ENCODE assay signal across 9 cellular contexts in the genomic region with DNA sequence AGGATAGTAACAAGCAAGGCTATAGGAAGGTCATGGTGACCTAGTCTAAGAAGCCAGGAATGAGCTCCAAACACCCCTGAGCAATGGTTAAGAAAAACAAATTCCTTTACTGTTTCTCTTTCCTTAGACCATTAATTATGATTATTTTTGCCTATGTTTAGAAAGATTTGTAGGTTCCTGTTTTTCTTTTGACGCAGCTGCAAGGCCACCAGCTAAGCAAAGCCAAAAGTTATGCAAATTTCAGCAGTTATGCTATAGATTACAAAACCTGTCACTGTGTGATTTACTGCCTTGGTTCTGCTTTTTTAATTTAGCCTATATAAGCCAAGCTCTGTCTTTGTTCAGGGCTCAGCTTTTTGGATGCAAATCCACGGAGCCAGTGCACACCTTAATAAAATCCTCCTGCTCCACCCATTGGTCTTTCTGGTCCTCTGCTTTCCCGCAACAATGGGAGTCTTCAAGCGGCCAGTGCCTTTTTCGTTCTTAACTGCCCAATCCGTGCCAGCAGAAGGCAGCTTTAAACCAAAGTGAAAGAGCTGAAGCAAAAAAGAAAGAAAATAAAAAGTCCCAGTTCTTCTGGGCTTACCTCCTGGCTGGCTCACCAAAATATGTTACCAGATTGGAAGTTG. TPM values are rescaled to one million over a fixed set of nuclear protein-coding genes. Genes with fewer than 3 reads are reported as not detected.
DNase-seq lines count a peak whose midpoint lies in the region; ATAC-seq, FAIRE-seq and TF ChIP-seq lines count a peak whose summit lies in the region.
"Had no signal": no experiment of that assay in that cellular context is flagged by ENCODE, and none has a peak within 500 bp of the region (broad histone marks: within the 10 kb centered on the region; RNA-seq: fewer than 3 reads in every experiment).

No MANE protein-coding gene starts in this region.

- CTCF ChIA-PET in WTC11 (lab: Charles Lee): interaction anchor here (1.8 to 2.1 kb wide), 2 partner anchors 32 to 352 kb away, joined by 6 to 14 read pairs; no protein-coding TSS in a partner anchor

- peaks cover 16% of the 10 kb centered on the region for H3K4me1 ChIP-seq in keratinocyte (ENCODE audit: control insufficient read depth, extremely low read depth, insufficient read depth, low read length)
- peaks cover 9 to 33% of the 10 kb centered on the region in 2 donors for H3K4me1 ChIP-seq in thoracic aorta (ENCODE audit: control insufficient read depth in 1 of 2, low read depth in 2 of 2)

- H3K9me1 ChIP-seq in keratinocyte (ENCODE audit: control insufficient read depth, extremely low read depth, insufficient read depth, low read length): no peaks in the 10 kb centered on the region

- H3K27me3 ChIP-seq in keratinocyte (ENCODE audit: control insufficient read depth, extremely low read depth, insufficient read depth, low read length) (no peaks in the 10 kb centered on the region), thoracic aorta (replicated peaks; ENCODE audit: insufficient read depth) (no peaks in the 10 kb centered on the region)

- ATAC-seq in GM19468 (IDR thresholded peaks at IDR 0.05; ENCODE audit: extremely low read depth, unreplicated experiment) (peak; percentile 21), HG03521 (IDR thresholded peaks at IDR 0.05; ENCODE audit: unreplicated experiment) (peak; percentile 37), WTC11 (no peak), thoracic aorta (ENCODE audit: insufficient number of reproducible peaks, low FRiP score, low read depth) (no peak)

- H3K9me3 ChIP-seq in keratinocyte (ENCODE audit: control insufficient read depth, low read depth, low read length) (no peaks in the 10 kb centered on the region), thoracic aorta (no peaks in the 10 kb centered on the region)

- peak overlapping the region; percentile 82 for H3K9ac ChIP-seq in keratinocyte (ENCODE audit: control insufficient read depth, extremely low read depth, insufficient read depth, low read length)

- peak overlapping the region; percentile 39 to 90 (median 70) for H3K4me3 ChIP-seq in keratinocyte (ENCODE audit: control insufficient read depth in 2 of 3, extremely low read depth in 1 of 3, insufficient read depth in 2 of 3, low read depth in 1 of 3, low read length in 3 of 3)
- peak overlapping the region; percentile 90 for H3K4me3 ChIP-seq in thoracic aorta

- no peak for FAIRE-seq in keratinocyte (lab: Jason Lieb, UNC)
- FAIRE-seq: TTC549 had no signal

- peaks cover 26% of the 10 kb centered on the region for H3K79me2 ChIP-seq in keratinocyte (ENCODE audit: control insufficient read depth, insufficient read depth, low read length)

- H2AFZ ChIP-seq in keratinocyte (ENCODE audit: control insufficient read depth, low read length): peak overlapping the region; percentile 87

- POLR2A ChIA-PET in WTC11 (lab: Charles Lee): no interaction called here

- peak overlapping the region; percentile 98 for H3K4me2 ChIP-seq in keratinocyte (ENCODE audit: control insufficient read depth, extremely low read depth, insufficient read depth, low read depth, low read length)

- peaks cover 37% of the 10 kb centered on the region for H3K4me1 Mint-ChIP-seq in WTC11

- H3K36me3 ChIP-seq in keratinocyte (ENCODE audit: control insufficient read depth in 2 of 2, extremely low read depth in 1 of 2, insufficient read depth in 2 of 2, low read length in 2 of 2) (no peaks in the 10 kb centered on the region), thoracic aorta (no peaks in the 10 kb centered on the region)

- no peak for TF ChIP-seq CTCF in WTC11 (IDR thresholded peaks at IDR 0.05)
- peak in 1 of 3 experiments; percentile 15 for TF ChIP-seq CTCF in keratinocyte (optimal IDR thresholded peaks at IDR 0.05 in 1 of 3, IDR thresholded peaks at IDR 0.05 in 1 of 3, conservative IDR thresholded peaks at IDR 0.05 in 1 of 3; ENCODE audit: extremely low read depth in 1 of 3, insufficient read depth in 2 of 3, low read length in 3 of 3)
- TF ChIP-seq CTCF in thoracic aorta (IDR thresholded peaks at IDR 0.05): no peak

- no peaks in the 10 kb centered on the region for H3K27me3 Mint-ChIP-seq in WTC11 (ENCODE audit: low read depth)

- no peak overlapping the region for H3K27ac Mint-ChIP-seq in WTC11

- peaks cover 2% of the 10 kb centered on the region; the same call in 1 of the 2 replicates for H3K36me3 Mint-ChIP-seq in WTC11

- H3K27ac ChIP-seq in keratinocyte (ENCODE audit: control insufficient read depth, insufficient read depth, low read length): peak overlapping the region; percentile 95
- peak overlapping the region; percentile 79 to 90 for H3K27ac ChIP-seq in thoracic aorta

- DNase-seq in EH (ENCODE audit: low read depth) (peak; percentile 72), WTC11 (ENCODE audit: low spot score) (no peak), keratinocyte (ENCODE audit: low read depth, low spot score) (no peak), thoracic aorta (ENCODE audit: low spot score) (no peak), NCI-H187 treated with DMSO at 0.1 percent for 48 hours (lab: John Stamatoyannopoulos, UW) (no peak), NCI-H2029 (lab: John Stamatoyannopoulos, UW) (no peak)

- dilution Hi-C loops in keratinocyte (cut with MboI; ENCODE audit: extremely low pct_ligation_motif_present, low sequenced_read_pairs): no loop called here

- H4K20me1 ChIP-seq in keratinocyte (ENCODE audit: control insufficient read depth, extremely low read depth, insufficient read depth, low read length): no peaks in the 10 kb centered on the region

- H3K9me3 Mint-ChIP-seq in WTC11: 0 out of 2 replicates have a peak, but pooled peaks cover 4% of the 10 kb centered on the region

- H3K4me3 Mint-ChIP-seq in WTC11: peak overlapping the region; percentile 14; the same call in 1 of the 2 replicates

TF ChIP-seq in WTC11, 78 proteins besides CTCF, POLR2A, EP300 and RAD21:
- no peak for TF ChIP-seq OVOL2 (CRISPR knock-in tag; IDR thresholded peaks at IDR 0.05; ENCODE audit: borderline replicate concordance)
- TF ChIP-seq, protein P1, sequence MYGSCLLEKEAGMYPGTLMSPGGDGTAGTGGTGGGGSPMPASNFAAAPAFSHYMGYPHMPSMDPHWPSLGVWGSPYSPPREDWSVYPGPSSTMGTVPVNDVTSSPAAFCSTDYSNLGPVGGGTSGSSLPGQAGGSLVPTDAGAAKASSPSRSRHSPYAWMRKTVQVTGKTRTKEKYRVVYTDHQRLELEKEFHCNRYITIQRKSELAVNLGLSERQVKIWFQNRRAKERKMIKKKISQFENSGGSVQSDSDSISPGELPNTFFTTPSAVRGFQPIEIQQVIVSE (CRISPR knock-in tag; IDR thresholded peaks at IDR 0.05; ENCODE audit: borderline replicate concordance): no peak
- no peak for TF ChIP-seq ATF2 (CRISPR knock-in tag; IDR thresholded peaks at IDR 0.05; ENCODE audit: borderline replicate concordance, low read depth)
- TF ChIP-seq, protein P2, sequence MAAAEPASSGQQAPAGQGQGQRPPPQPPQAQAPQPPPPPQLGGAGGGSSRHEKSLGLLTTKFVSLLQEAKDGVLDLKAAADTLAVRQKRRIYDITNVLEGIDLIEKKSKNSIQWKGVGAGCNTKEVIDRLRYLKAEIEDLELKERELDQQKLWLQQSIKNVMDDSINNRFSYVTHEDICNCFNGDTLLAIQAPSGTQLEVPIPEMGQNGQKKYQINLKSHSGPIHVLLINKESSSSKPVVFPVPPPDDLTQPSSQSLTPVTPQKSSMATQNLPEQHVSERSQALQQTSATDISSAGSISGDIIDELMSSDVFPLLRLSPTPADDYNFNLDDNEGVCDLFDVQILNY (CRISPR knock-in tag; IDR thresholded peaks at IDR 0.05): no peak
- TF ChIP-seq, protein P3, sequence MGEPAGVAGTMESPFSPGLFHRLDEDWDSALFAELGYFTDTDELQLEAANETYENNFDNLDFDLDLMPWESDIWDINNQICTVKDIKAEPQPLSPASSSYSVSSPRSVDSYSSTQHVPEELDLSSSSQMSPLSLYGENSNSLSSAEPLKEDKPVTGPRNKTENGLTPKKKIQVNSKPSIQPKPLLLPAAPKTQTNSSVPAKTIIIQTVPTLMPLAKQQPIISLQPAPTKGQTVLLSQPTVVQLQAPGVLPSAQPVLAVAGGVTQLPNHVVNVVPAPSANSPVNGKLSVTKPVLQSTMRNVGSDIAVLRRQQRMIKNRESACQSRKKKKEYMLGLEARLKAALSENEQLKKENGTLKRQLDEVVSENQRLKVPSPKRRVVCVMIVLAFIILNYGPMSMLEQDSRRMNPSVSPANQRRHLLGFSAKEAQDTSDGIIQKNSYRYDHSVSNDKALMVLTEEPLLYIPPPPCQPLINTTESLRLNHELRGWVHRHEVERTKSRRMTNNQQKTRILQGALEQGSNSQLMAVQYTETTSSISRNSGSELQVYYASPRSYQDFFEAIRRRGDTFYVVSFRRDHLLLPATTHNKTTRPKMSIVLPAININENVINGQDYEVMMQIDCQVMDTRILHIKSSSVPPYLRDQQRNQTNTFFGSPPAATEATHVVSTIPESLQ (CRISPR knock-in tag; IDR thresholded peaks at IDR 0.05): no peak

RNA-seq across cellular contexts. Expression of gene CEP135, which starts 1.4 kb away (rescaled TPM):
- 11.3 to 13.6 TPM (median 12.9 TPM) in 3 replicates for total RNA-seq in WTC11 (2021)
- polyA plus RNA-seq in keratinocyte: 2.6 to 5.4 TPM (median 3.5 TPM) in 3 replicates
- 4.9 TPM for polyA plus RNA-seq in keratinocyte (2011; ENCODE audit: low read depth)
- 1.4 and 2.4 TPM in 2 replicates for polyA plus RNA-seq in keratinocyte (2011; cell fraction: cytosol; rRNA removed)
- 5.4 and 9.6 TPM in 2 replicates for polyA plus RNA-seq in keratinocyte (2011; cell fraction: nucleus; rRNA removed)
- polyA plus RNA-seq in keratinocyte (2012; ENCODE audit: low replicate concordance): 1.9 and 3.2 TPM in 2 replicates
- 0.49 to 6.3 TPM (median 1.5 TPM) in 3 replicates for polyA minus RNA-seq in keratinocyte
- 3.5 TPM for polyA minus RNA-seq in keratinocyte (2011; cell fraction: cytosol; rRNA and poly(A)+ RNA removed)
- polyA minus RNA-seq in keratinocyte (2011; cell fraction: nucleus; rRNA and poly(A)+ RNA removed): 5.2 and 8.2 TPM in 2 replicates
- total RNA-seq in thoracic aorta: 10 to 100 TPM in 1 of 2 donors, 1 to 10 TPM in 1; 5.3 to 12.2 TPM

Comparison
In these comparisons a context has a peak if more than half of its experiments do, and no peak if none do; other contexts are left out.
1. ATAC-seq: peak in GM19468 (single experiment) and HG03521 (single experiment); none in WTC11 (single experiment) and thoracic aorta (single experiment).